1 cellular context compared by ENCODE assay signal in the genomic region with DNA sequence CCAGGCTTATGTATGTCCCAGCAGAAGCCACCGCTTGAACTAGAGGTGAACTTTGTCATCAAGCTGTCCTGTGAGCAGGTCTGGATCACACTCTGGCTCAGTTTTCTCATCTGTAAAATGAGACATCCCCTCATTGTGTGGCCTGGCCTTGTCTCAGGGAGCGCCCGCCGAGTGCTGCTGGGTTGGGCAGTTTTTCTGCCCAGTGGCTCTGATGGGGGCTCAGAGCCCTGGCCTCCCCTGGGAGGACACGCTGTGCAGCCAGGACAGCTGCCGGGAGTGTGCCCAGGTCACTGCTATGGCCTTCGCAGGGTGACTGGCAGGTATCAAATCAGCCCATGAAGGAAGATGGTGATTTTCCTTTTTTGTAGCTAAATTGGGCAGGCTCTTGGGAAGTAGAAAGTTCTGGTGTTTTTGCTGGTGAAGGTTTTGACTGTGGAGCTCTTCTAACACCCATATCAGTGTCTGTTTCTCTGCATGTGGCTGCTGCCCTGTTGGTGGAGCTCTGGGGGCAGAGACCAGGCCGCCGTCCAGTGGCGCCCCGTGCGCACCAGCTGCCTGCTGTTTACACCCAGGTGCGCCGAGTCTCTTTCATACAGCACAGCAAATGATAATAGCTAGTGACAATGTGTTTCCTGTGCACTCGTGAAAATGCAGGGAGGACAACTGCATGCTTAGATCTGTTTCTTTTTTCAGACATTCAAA.
TF ChIP-seq lines count a peak whose summit lies in the region.

No MANE protein-coding gene starts in this region.

TF ChIP-seq in H1, 55 proteins besides CTCF, POLR2A, EP300 and RAD21:
- no peak for TF ChIP-seq CBX5 (IDR thresholded peaks at IDR 0.05; ENCODE audit: low read depth, low read length)
- TF ChIP-seq, protein P1, sequence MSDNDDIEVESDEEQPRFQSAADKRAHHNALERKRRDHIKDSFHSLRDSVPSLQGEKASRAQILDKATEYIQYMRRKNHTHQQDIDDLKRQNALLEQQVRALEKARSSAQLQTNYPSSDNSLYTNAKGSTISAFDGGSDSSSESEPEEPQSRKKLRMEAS (IDR thresholded peaks at IDR 0.05), result no peak
- TF ChIP-seq CTBP2 (IDR thresholded peaks at IDR 0.05; ENCODE audit: borderline replicate concordance, insufficient read depth, insufficient read length, low read length), result no peak
- no peak for TF ChIP-seq CHD1 (IDR thresholded peaks at IDR 0.05; ENCODE audit: low read depth, low read length)
- TF ChIP-seq, protein P2, sequence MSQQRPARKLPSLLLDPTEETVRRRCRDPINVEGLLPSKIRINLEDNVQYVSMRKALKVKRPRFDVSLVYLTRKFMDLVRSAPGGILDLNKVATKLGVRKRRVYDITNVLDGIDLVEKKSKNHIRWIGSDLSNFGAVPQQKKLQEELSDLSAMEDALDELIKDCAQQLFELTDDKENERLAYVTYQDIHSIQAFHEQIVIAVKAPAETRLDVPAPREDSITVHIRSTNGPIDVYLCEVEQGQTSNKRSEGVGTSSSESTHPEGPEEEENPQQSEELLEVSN (IDR thresholded peaks at IDR 0.05), result no peak
- TF ChIP-seq BRCA1 (IDR thresholded peaks at IDR 0.05; ENCODE audit: low read depth, low read length), result no peak
- no peak for TF ChIP-seq TAF1 (IDR thresholded peaks at IDR 0.05; ENCODE audit: low read depth, low read length)
- no peak for TF ChIP-seq YY1 (IDR thresholded peaks at IDR 0.05; ENCODE audit: low read depth, low read length)
- no peak for TF ChIP-seq EGR1 (IDR thresholded peaks at IDR 0.05; ENCODE audit: borderline replicate concordance, low read depth, low read length)
